In the genomic region with DNA sequence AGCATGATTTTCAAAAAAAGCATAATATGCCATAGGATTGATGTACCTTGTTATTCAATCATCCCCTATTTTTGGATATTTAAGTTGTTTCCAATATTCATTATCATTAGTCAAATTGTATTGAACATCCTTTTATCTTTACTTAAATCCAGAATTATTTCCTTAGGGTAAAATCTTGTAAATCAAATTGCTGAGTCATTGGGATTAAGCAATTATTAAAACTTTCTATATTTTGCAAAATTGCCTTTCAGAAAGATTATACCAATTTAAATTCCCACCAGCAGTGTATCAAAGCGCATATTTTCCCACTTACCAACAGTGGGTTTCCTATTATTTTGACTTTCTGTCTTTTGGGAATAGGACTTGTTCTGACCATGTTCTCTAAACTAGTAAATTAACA, we compare ENCODE assay signal across 19 cellular contexts.
A peak's percentile ranks its signal among the peaks of the same experiment; 100 is the strongest.
DNase-seq lines count a peak whose midpoint lies in the region; ATAC-seq, FAIRE-seq and TF ChIP-seq lines count a peak whose summit lies in the region.
"Had no signal": no experiment of that assay in that cellular context is flagged by ENCODE, and none has a peak within 500 bp of the region (broad histone marks: within the 10 kb centered on the region; RNA-seq: fewer than 3 reads in every experiment).

No MANE protein-coding gene starts in this region.

- H3K4me1 ChIP-seq in HepG2 (ENCODE audit: insufficient read depth, low read length) (no peaks in the 10 kb centered on the region), right lobe of liver (no peaks in the 10 kb centered on the region), IMR-90 (ENCODE audit: control insufficient read depth, insufficient read depth, low read length) (no peaks in the 10 kb centered on the region), neuronal stem cell (ENCODE audit: control insufficient read depth in 2 of 2, insufficient read depth in 1 of 2, low read depth in 1 of 2, low read length in 2 of 2) (peaks cover 0 to 4% of the 10 kb centered on the region in 2 donors), lower lobe of right lung (no peaks in the 10 kb centered on the region)

- no peak overlapping the region for H3K4me3 ChIP-seq in HepG2 (replicated peaks in 1 of 3; ENCODE audit: insufficient read depth in 1 of 3, low read depth in 2 of 3, low read length in 3 of 3)
- H3K4me3 ChIP-seq in right lobe of liver, result no peak overlapping the region
- H3K4me3 ChIP-seq in IMR-90 (ENCODE audit: insufficient read depth, low read depth, low read length), result no peak overlapping the region
- H3K4me3 ChIP-seq in neuronal stem cell (ENCODE audit: low read length in 2 of 2), result no peak overlapping the region
- no peak overlapping the region for H3K4me3 ChIP-seq in lower lobe of right lung
- H3K4me3 ChIP-seq: GM12878, GM23338 had no signal

- TF ChIP-seq CTCF in HepG2 (CRISPR knock-in tag; IDR thresholded peaks at IDR 0.05) (no peak), right lobe of liver (IDR thresholded peaks at IDR 0.05) (no peak), IMR-90 (conservative IDR thresholded peaks at IDR 0.05; ENCODE audit: low read depth, low read length) (no peak), lower lobe of right lung (IDR thresholded peaks at IDR 0.05) (no peak)

- no peaks in the 10 kb centered on the region for H3K9me3 ChIP-seq in HepG2 (ENCODE audit: low read length)
- H3K9me3 ChIP-seq in right lobe of liver, result no peaks in the 10 kb centered on the region
- H3K9me3 ChIP-seq in IMR-90 (ENCODE audit: control insufficient read depth, insufficient read depth, low read length), result no peaks in the 10 kb centered on the region
- H3K9me3 ChIP-seq in neuronal stem cell (replicated peaks in 1 of 2; ENCODE audit: control insufficient read depth in 2 of 2, insufficient read depth in 1 of 2, low read depth in 1 of 2, low read length in 2 of 2), result no peaks in the 10 kb centered on the region
- no peaks in the 10 kb centered on the region for H3K9me3 ChIP-seq in lower lobe of right lung

- no peak for TF ChIP-seq POLR2A in HepG2 (IDR thresholded peaks at IDR 0.05; ENCODE audit: insufficient read depth in 1 of 2, low read depth in 2 of 2, low read length in 2 of 2)
- no peak for TF ChIP-seq POLR2A in right lobe of liver (IDR thresholded peaks at IDR 0.05)
- no peak for TF ChIP-seq POLR2A in IMR-90 (IDR thresholded peaks at IDR 0.05; ENCODE audit: low read depth, low read length)

- H2BK20ac ChIP-seq in IMR-90 (ENCODE audit: low read depth, low read length), result no peak overlapping the region

- DNase-seq in HepG2 (ENCODE audit: low spot score) (no peak), right lobe of liver (no peak), IMR-90 (no peak), neuronal stem cell (ENCODE audit: low spot score) (no peak), MV-4-11 (lab: John Stamatoyannopoulos, UW) (no peak), EL (no peak), lower lobe of right lung (no peak)
- DNase-seq: 8988T; C1 segment of cervical spinal cord; Calu3; CD4-positive, alpha-beta memory T cell; COR-L47; DMS53; DMS79 treated with DMSO at 0.1 percent for 48 hours; GDM1; H9 had no signal

- no peaks in the 10 kb centered on the region for H3K9me1 ChIP-seq in IMR-90 (ENCODE audit: insufficient read depth, low read length)

- dilution Hi-C loops in IMR-90 (cut with HindIII; ENCODE audit: low sequenced_read_pairs, unreplicated experiment), result no loop called here

- intact Hi-C loops in HepG2 (cut with micrococcal nuclease; ENCODE audit: unreplicated experiment), result no loop called here
- intact Hi-C loops in right lobe of liver (cut with DNase I), result no loop called here
- intact Hi-C loops in IMR-90 (cut with micrococcal nuclease), result loop anchor here (10.0 kb wide), 1 partner anchor 454 kb away; no protein-coding TSS in a partner anchor
- intact Hi-C loops in lower lobe of right lung (cut with DNase I), result no loop called here

- H2AK9ac ChIP-seq in IMR-90 (replicated peaks; ENCODE audit: low read depth, low read length, poor library complexity), result no peak overlapping the region

- no peak overlapping the region for H3K4me2 ChIP-seq in HepG2 (ENCODE audit: low read depth, low read length)
- no peak overlapping the region for H3K4me2 ChIP-seq in IMR-90 (ENCODE audit: low read depth, low read length)
- H3K4me2 ChIP-seq in neuronal stem cell (ENCODE audit: insufficient read depth, low read length, poor library complexity, severe bottlenecking), result no peak overlapping the region
- H3K4me2 ChIP-seq: GM23338 had no signal

- no peak overlapping the region for H3K56ac ChIP-seq in IMR-90 (ENCODE audit: extremely low read depth, insufficient read depth, low read length)

- H3K4ac ChIP-seq in IMR-90 (ENCODE audit: low read depth, low read length) (no peak overlapping the region), neuronal stem cell (ENCODE audit: low read length) (no peak overlapping the region)

- FAIRE-seq in HepG2 (lab: Jason Lieb, UNC), result no peak
- FAIRE-seq: GM12878 had no signal

- no peaks in the 10 kb centered on the region for H3K79me1 ChIP-seq in IMR-90 (ENCODE audit: low read depth in 1 of 2, low read length in 2 of 2)
- H3K79me1 ChIP-seq in neuronal stem cell (ENCODE audit: low read depth, low read length), result no peaks in the 10 kb centered on the region

- in situ Hi-C loops in HepG2 (cut with HindIII; ENCODE audit: extremely low pct_ligation_motif_present, low pct_unique_long_range_greater_than_20kb) (no loop called here), IMR-90 (cut with MboI; ENCODE audit: low sequenced_read_pairs) (no loop called here)

- no peak overlapping the region for H4K5ac ChIP-seq in IMR-90 (ENCODE audit: low read depth, low read length)

- CTCF ChIA-PET in HepG2 (lab: Yijun Ruan, JAX; ENCODE audit: low intra/inter-chr PET ratio, low total read pairs) (no interaction called here), IMR-90 (lab: Yijun Ruan, JAX) (no interaction called here)

- H3K9ac ChIP-seq in HepG2 (ENCODE audit: insufficient read depth, low read depth, low read length), result no peak overlapping the region
- no peak overlapping the region for H3K9ac ChIP-seq in IMR-90 (ENCODE audit: low read depth, low read length)
- H3K9ac ChIP-seq in neuronal stem cell (ENCODE audit: low read depth, low read length, poor library complexity), result no peak overlapping the region

- no peak overlapping the region for H2BK5ac ChIP-seq in IMR-90 (ENCODE audit: low read depth, low read length, poor library complexity, severe bottlenecking)
- no peak overlapping the region for H2BK5ac ChIP-seq in neuronal stem cell (ENCODE audit: low read length)

- no peak overlapping the region for H3K27ac ChIP-seq in HepG2 (ENCODE audit: extremely low read length, insufficient read depth, low read length)
- H3K27ac ChIP-seq in right lobe of liver, result no peak overlapping the region
- no peak overlapping the region for H3K27ac ChIP-seq in IMR-90 (ENCODE audit: insufficient read depth, low read length)
- H3K27ac ChIP-seq in neuronal stem cell (replicated peaks; ENCODE audit: low read length), result no peak overlapping the region
- H3K27ac ChIP-seq in lower lobe of right lung, result no peak overlapping the region

- H3K79me2 ChIP-seq in HepG2 (ENCODE audit: insufficient read depth, low read length), result no peaks in the 10 kb centered on the region

- no peak overlapping the region for H3K23ac ChIP-seq in IMR-90 (ENCODE audit: low read depth, low read length)
- no peak overlapping the region for H3K23ac ChIP-seq in neuronal stem cell (ENCODE audit: low read depth, low read length, poor library complexity)

- H3K18ac ChIP-seq in IMR-90 (ENCODE audit: low read depth, low read length) (no peak overlapping the region), neuronal stem cell (ENCODE audit: low read length) (no peak overlapping the region)

- 48% methylated on average over 1 of the region's 1 CpG for WGBS in HepG2 (ENCODE audit: low lambda C conversion rate)
- 90% methylated on average over 1 of the region's 1 CpG for WGBS in right lobe of liver (ENCODE audit: insufficient coverage, low coverage, low lambda C conversion rate, missing lambda C conversion rate)
- no CpG with 5 or more reads among the region's 1 CpG for WGBS in IMR-90 (ENCODE audit: extremely low coverage in 2 of 2, insufficient read length in 1 of 2), 2 experiments
- no CpG with 5 or more reads among the region's 1 CpG for WGBS in neuronal stem cell (ENCODE audit: extremely low coverage in 2 of 2, insufficient read length in 2 of 2, insufficient replicate concordance in 1 of 2), 2 donors

- ATAC-seq in HepG2 (no peak), right lobe of liver (no peak), IMR-90 (ENCODE audit: low read depth) (no peak), lower lobe of right lung (no peak)
- ATAC-seq: GM12878, GM23338, HCT116 had no signal

- H3K27me3 ChIP-seq in HepG2 (ENCODE audit: control insufficient read depth in 1 of 2, insufficient read depth in 2 of 2, low read length in 2 of 2) (no peaks in the 10 kb centered on the region), right lobe of liver (no peaks in the 10 kb centered on the region), IMR-90 (ENCODE audit: control insufficient read depth, insufficient read depth, low read length) (peaks cover 8% of the 10 kb centered on the region), neuronal stem cell (ENCODE audit: control insufficient read depth in 3 of 3, insufficient read depth in 3 of 3, low read depth in 1 of 3, low read length in 3 of 3) (no peaks in the 10 kb centered on the region), lower lobe of right lung (ENCODE audit: low read depth) (no peaks in the 10 kb centered on the region)

- H4K8ac ChIP-seq in IMR-90 (ENCODE audit: low read depth in 2 of 2, low read length in 2 of 2) (no peak overlapping the region), neuronal stem cell (ENCODE audit: low read depth, low read length) (no peak overlapping the region)

- H4K91ac ChIP-seq in IMR-90 (ENCODE audit: insufficient read depth, low read depth, low read length), result no peak overlapping the region
- H4K91ac ChIP-seq in neuronal stem cell (ENCODE audit: low read depth, low read length, poor library complexity), result no peak overlapping the region

- H2BK15ac ChIP-seq in IMR-90 (ENCODE audit: low read depth, low read length) (no peak overlapping the region), neuronal stem cell (ENCODE audit: low read length) (no peak overlapping the region)

- TF ChIP-seq EP300 in HepG2 (IDR thresholded peaks at IDR 0.05; ENCODE audit: low read depth in 2 of 2, low read length in 2 of 2) (no peak), HepG2 (CRISPR knock-in tag; IDR thresholded peaks at IDR 0.05; ENCODE audit: borderline replicate concordance) (no peak)

- H2AFZ ChIP-seq in HepG2 (ENCODE audit: low read length) (no peak overlapping the region), IMR-90 (replicated peaks; ENCODE audit: low read length, poor library complexity) (no peak overlapping the region), neuronal stem cell (ENCODE audit: low read length) (peak overlapping the region; percentile 13)
- H2AFZ ChIP-seq: GM23338 had no signal

- no peak overlapping the region for H2AK5ac ChIP-seq in IMR-90 (ENCODE audit: low read depth, low read length)
- no peak overlapping the region for H2AK5ac ChIP-seq in neuronal stem cell (ENCODE audit: low read depth, low read length)

- no peak overlapping the region for H2BK120ac ChIP-seq in IMR-90 (ENCODE audit: low read depth, low read length)
- H2BK120ac ChIP-seq in neuronal stem cell (ENCODE audit: low read depth, low read length), result no peak overlapping the region

- no TSS peak for BruUV-seq in HepG2 (replicated peaks; lab: Mats Ljungman, UMichigan)
- no TSS peak for BruUV-seq in IMR-90 (replicated peaks; lab: Mats Ljungman, UMichigan)

- POLR2A ChIA-PET in HepG2 (lab: Yijun Ruan, JAX), result no interaction called here
- POLR2A ChIA-PET in IMR-90 (lab: Charles Lee; ENCODE audit: unreplicated experiment), result no interaction called here

- H2BK12ac ChIP-seq in neuronal stem cell (ENCODE audit: low read length), result no peak overlapping the region

- H3K36me3 ChIP-seq in HepG2 (replicated peaks in 1 of 2; ENCODE audit: control insufficient read depth in 1 of 2, insufficient read depth in 2 of 2, low read length in 2 of 2), result no peaks in the 10 kb centered on the region
- H3K36me3 ChIP-seq in right lobe of liver, result no peaks in the 10 kb centered on the region
- no peaks in the 10 kb centered on the region for H3K36me3 ChIP-seq in IMR-90 (ENCODE audit: control insufficient read depth, insufficient read depth, low read length)
- no peaks in the 10 kb centered on the region for H3K36me3 ChIP-seq in neuronal stem cell (replicated peaks in 1 of 2; ENCODE audit: control insufficient read depth in 2 of 2, insufficient read depth in 2 of 2, low read length in 2 of 2)
- H3K36me3 ChIP-seq in lower lobe of right lung, result no peaks in the 10 kb centered on the region

- H3K14ac ChIP-seq in IMR-90 (replicated peaks; ENCODE audit: low read depth, low read length) (no peak overlapping the region), neuronal stem cell (ENCODE audit: low read length) (no peak overlapping the region)

- TF ChIP-seq RAD21 in HepG2 (CRISPR knock-in tag; IDR thresholded peaks at IDR 0.05) (no peak), IMR-90 (IDR thresholded peaks at IDR 0.05; ENCODE audit: low read length) (no peak)

- no peaks in the 10 kb centered on the region; the same call in 1 of the 2 replicates for H4K20me1 ChIP-seq in HepG2 (ENCODE audit: insufficient read depth, low read length)
- no peaks in the 10 kb centered on the region for H4K20me1 ChIP-seq in IMR-90 (ENCODE audit: insufficient read depth, low read length)
